In the genomic region with DNA sequence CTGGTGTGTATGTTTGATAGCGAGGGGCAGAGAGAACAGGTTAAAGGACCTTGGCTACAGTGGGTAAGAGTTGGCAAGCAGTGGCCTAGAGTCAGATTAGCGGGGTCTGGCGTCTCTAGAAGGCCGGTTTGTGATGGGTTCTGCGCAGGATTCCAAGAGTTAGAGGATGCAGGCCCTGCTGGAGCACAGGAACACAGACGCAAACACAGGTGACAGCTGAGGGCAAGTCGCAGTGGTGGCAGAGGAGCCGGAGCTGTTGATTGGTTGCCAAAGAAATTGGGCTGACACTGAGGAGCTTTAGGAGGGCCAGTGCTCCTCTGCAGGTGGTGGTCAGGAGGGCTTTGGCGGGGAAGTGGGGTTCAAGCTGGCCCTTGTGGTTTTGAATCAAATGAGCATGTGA, we compare ENCODE assay signal across 18 cellular contexts. TPM values are rescaled to one million over a fixed set of nuclear protein-coding genes. Genes with fewer than 3 reads are reported as not detected.
DNase-seq lines count a peak whose midpoint lies in the region; ATAC-seq, FAIRE-seq and TF ChIP-seq lines count a peak whose summit lies in the region.
"Had no signal": no experiment of that assay in that cellular context is flagged by ENCODE, and none has a peak within 500 bp of the region (broad histone marks: within the 10 kb centered on the region; RNA-seq: fewer than 3 reads in every experiment).

No MANE protein-coding gene starts in this region.

- H2BK15ac ChIP-seq in H1 (ENCODE audit: low read length) = 0 out of 2 replicates have a peak overlapping the region, but pooled peaks have one; percentile 46

- H3K9me3 ChIP-seq in OCI-LY1 (ENCODE audit: low read length) (no peaks in the 10 kb centered on the region), H1 (ENCODE audit: insufficient read depth in 2 of 2, low read depth in 1 of 2, low read length in 1 of 2) (no peaks in the 10 kb centered on the region), skeletal muscle satellite cell (replicated peaks; ENCODE audit: low read length) (no peaks in the 10 kb centered on the region)
- H3K9me3 ChIP-seq: pancreas, spleen had no signal

- no peaks in the 10 kb centered on the region for H3F3A ChIP-seq in OCI-LY1 (ENCODE audit: insufficient read depth, low read length)

- POLR2A ChIA-PET in H1 (lab: Charles Lee; ENCODE audit: partially characterized antibody) = interaction anchor here (1.1 to 5.5 kb wide), 3 partner anchors 10 to 173 kb away, joined by 3 to 36 read pairs (median 7); a partner anchor contains a TSS

- H3K36me3 Mint-ChIP-seq in activated T-cell treated with anti-CD3 and anti-CD28 coated beads, Interleukin-2, amount 50 U/mL, for 4 hours (ENCODE audit: insufficient read depth) = peaks cover 4% of the 10 kb centered on the region

- H4K91ac ChIP-seq in H1 (replicated peaks; ENCODE audit: insufficient read length, low read length) = no peak overlapping the region

- no peak for DNase-seq in activated T-cell treated with anti-CD3 and anti-CD28 coated beads, Interleukin-2, amount 50 U/mL, for 4 hours
- no peak for DNase-seq in activated T-cell treated with anti-CD3 and anti-CD28 coated beads, Interleukin-2, amount 50 U/mL, for 48 hours
- DNase-seq in H1 (ENCODE audit: low read depth in 1 of 2, low spot score in 2 of 2) (no peak), middle frontal gyrus (ENCODE audit: extremely low spot score, low spot score) (no peak), NCI-H526 treated with DMSO at 0.1 percent for 48 hours (lab: John Stamatoyannopoulos, UW) (no peak), T-helper 1 cell (no peak)
- DNase-seq: activated CD4-positive, CD25-positive, alpha-beta regulatory T cell treated with anti-CD3 and anti-CD28 coated beads, Interleukin-2, amount 50 U/mL, for 72 hours; activated CD8-positive, alpha-beta memory T cell treated with anti-CD3 and anti-CD28 coated beads, Interleukin-2, amount 50 U/mL, for 48 hours; amygdala; hippocampal formation; pancreas; SHP77 treated with DMSO at 0.1 percent for 48 hours; spleen; stimulated activated naive CD4-positive, alpha-beta T cell treated with Interleukin-2 at 50 U/mL for 16 hours had no signal

- H3K56ac ChIP-seq in H1 (replicated peaks; ENCODE audit: insufficient read length, low read depth, low read length) = no peak overlapping the region

- peaks cover 12% of the 10 kb centered on the region; the same call in 1 of the 2 replicates for H3K23me2 ChIP-seq in H1 (ENCODE audit: low read depth, low read length)

- no peaks in the 10 kb centered on the region for H4K20me1 ChIP-seq in OCI-LY1 (ENCODE audit: insufficient read depth, low read length)
- H4K20me1 ChIP-seq in H1 (replicated peaks in 1 of 2; ENCODE audit: control insufficient read depth in 1 of 2, insufficient read depth in 2 of 2, low read length in 2 of 2) = peaks cover 6 to 34% of the 10 kb centered on the region in 2 experiments

- no peak for TF ChIP-seq EP300 in H1 (IDR thresholded peaks at IDR 0.05; ENCODE audit: borderline replicate concordance in 1 of 2, low read depth in 2 of 2, low read length in 2 of 2)

- H3K4me3 ChIP-seq in OCI-LY1 (ENCODE audit: low read depth, low read length, poor library complexity, severe bottlenecking) (no peak overlapping the region), H1 (ENCODE audit: extremely low read depth in 1 of 4, insufficient read depth in 2 of 4, low read depth in 3 of 4, low read length in 4 of 4) (no peak overlapping the region), skeletal muscle satellite cell (ENCODE audit: low read length) (no peak overlapping the region)
- H3K4me3 ChIP-seq: pancreas had no signal

- H3K4me2 ChIP-seq in OCI-LY1 (ENCODE audit: low read length) (peak overlapping the region; percentile 92; the same call in 1 of the 2 replicates), H1 (ENCODE audit: insufficient read depth in 1 of 2, low read depth in 2 of 2, low read length in 2 of 2) (no peak overlapping the region), skeletal muscle satellite cell (ENCODE audit: low read length) (peak overlapping the region; percentile 89)

- H2BK20ac ChIP-seq in H1 (ENCODE audit: low read length) = no peak overlapping the region

- no peak overlapping the region for H2BK12ac ChIP-seq in H1 (ENCODE audit: low read depth, low read length)

- no peak overlapping the region for H2BK120ac ChIP-seq in H1 (replicated peaks; ENCODE audit: low read depth, low read length)

- H3K4me1 Mint-ChIP-seq in activated T-cell treated with anti-CD3 and anti-CD28 coated beads, Interleukin-2, amount 50 U/mL, for 4 hours (ENCODE audit: low read depth) = peaks cover 59% of the 10 kb centered on the region

- H3K79me1 ChIP-seq in H1 (ENCODE audit: low read depth, low read length) = peaks cover 43% of the 10 kb centered on the region

- H3K9ac ChIP-seq in OCI-LY1 (ENCODE audit: low read length) (no peak overlapping the region; the same call in 1 of the 2 replicates), H1 (replicated peaks in 1 of 4; ENCODE audit: extremely low read depth in 1 of 4, low read depth in 3 of 4, low read length in 3 of 4) (no peak overlapping the region), skeletal muscle satellite cell (ENCODE audit: low read depth, low read length) (no peak overlapping the region)

- no peak overlapping the region for H3K23ac ChIP-seq in H1 (ENCODE audit: insufficient read length)

- no peaks in the 10 kb centered on the region for H3K9me2 ChIP-seq in OCI-LY1 (ENCODE audit: low read depth, low read length)

- H3K4ac ChIP-seq in H1 (replicated peaks; ENCODE audit: insufficient read length, low read depth, low read length) = no peak overlapping the region

- no peak for TF ChIP-seq CTCF in OCI-LY1 (IDR thresholded peaks at IDR 0.05; ENCODE audit: low read length)
- no peak for TF ChIP-seq CTCF in H1 (IDR thresholded peaks at IDR 0.05; ENCODE audit: control extremely low read depth in 1 of 3, insufficient read depth in 1 of 3, low read depth in 1 of 3, low read length in 3 of 3)

- H3K27me3 ChIP-seq in OCI-LY1 (ENCODE audit: insufficient read depth, low read length) = no peaks in the 10 kb centered on the region
- peaks cover 1 to 14% (median 7%) of the 10 kb centered on the region in 4 experiments; a peak in 6 of 7 replicates for H3K27me3 ChIP-seq in H1 (replicated peaks in 1 of 4; ENCODE audit: control insufficient read depth in 3 of 4, extremely low read depth in 1 of 4, insufficient read depth in 3 of 4, low read length in 3 of 4)
- H3K27me3 ChIP-seq in skeletal muscle satellite cell (ENCODE audit: control insufficient read depth, insufficient read depth, low read length) = no peaks in the 10 kb centered on the region
- H3K27me3 ChIP-seq: pancreas, spleen had no signal

- H4K5ac ChIP-seq in H1 (ENCODE audit: insufficient read length, low read depth, low read length) = no peak overlapping the region

- CTCF ChIA-PET in H1 (lab: Charles Lee; ENCODE audit: partially characterized antibody) = interaction anchor here (0.7 to 9.7 kb wide), 7 partner anchors 8 to 262 kb away, joined by 3 to 108 read pairs (median 4); a partner anchor contains a TSS

- no peak for ATAC-seq in activated T-cell treated with anti-CD3 and anti-CD28 coated beads, Interleukin-2, amount 50 U/mL, for 4 hours
- ATAC-seq: pancreas had no signal

- no peak overlapping the region for H2BK5ac ChIP-seq in H1 (ENCODE audit: low read depth, low read length)

- H3K4me1 ChIP-seq in OCI-LY1 (ENCODE audit: insufficient read depth, low read length, severe bottlenecking) = peaks cover 29% of the 10 kb centered on the region
- peaks cover 0 to 15% (median 5%) of the 10 kb centered on the region in 4 experiments; a peak in 5 of 7 replicates for H3K4me1 ChIP-seq in H1 (replicated peaks in 1 of 4; ENCODE audit: control insufficient read depth in 3 of 4, insufficient read depth in 4 of 4, low read length in 3 of 4)
- peaks cover 37% of the 10 kb centered on the region for H3K4me1 ChIP-seq in skeletal muscle satellite cell (ENCODE audit: control insufficient read depth, insufficient read depth, low read length)

- H3K36me3 ChIP-seq in OCI-LY1 (ENCODE audit: insufficient read depth, low read length) (no peaks in the 10 kb centered on the region), H1 (ENCODE audit: control insufficient read depth in 2 of 4, insufficient read depth in 4 of 4, low read length in 3 of 4) (no peaks in the 10 kb centered on the region), skeletal muscle satellite cell (ENCODE audit: insufficient read depth, low read length) (no peaks in the 10 kb centered on the region)
- H3K36me3 ChIP-seq: pancreas had no signal

- H3K9me3 Mint-ChIP-seq in activated T-cell treated with anti-CD3 and anti-CD28 coated beads, Interleukin-2, amount 50 U/mL, for 4 hours = no peaks in the 10 kb centered on the region

- no peak overlapping the region for H2AK5ac ChIP-seq in H1 (ENCODE audit: low read depth, low read length)

- FAIRE-seq in H1 (lab: Jason Lieb, UNC) = no peak
- FAIRE-seq: H54, pancreas, urothelium cell line had no signal

- H3K18ac ChIP-seq in H1 (ENCODE audit: extremely low read depth, low read length) = no peak overlapping the region

- H3K27me3 Mint-ChIP-seq in activated T-cell treated with anti-CD3 and anti-CD28 coated beads, Interleukin-2, amount 50 U/mL, for 4 hours (ENCODE audit: low read depth) = no peaks in the 10 kb centered on the region

- 81% methylated on average over 9 of the region's 9 CpGs; no CpG with 5 or more reads in 1 of the 2 experiments for WGBS in H1 (ENCODE audit: extremely low coverage in 1 of 2, insufficient coverage in 1 of 2, insufficient read length in 1 of 2, insufficient replicate concordance in 2 of 2, low coverage in 1 of 2, low lambda C conversion rate in 2 of 2, missing lambda C conversion rate in 1 of 2), 2 experiments

- peaks cover 26% of the 10 kb centered on the region for H3K79me2 ChIP-seq in OCI-LY1 (ENCODE audit: insufficient read depth, low read length)
- peaks cover 3 to 49% of the 10 kb centered on the region in 2 experiments; a peak in 3 of 4 replicates for H3K79me2 ChIP-seq in H1 (ENCODE audit: control insufficient read depth in 1 of 2, insufficient read depth in 2 of 2, low read length in 2 of 2)

- H3K27ac ChIP-seq in OCI-LY1 (ENCODE audit: low read depth, low read length, poor library complexity, severe bottlenecking) (peak overlapping the region; percentile 66), H1 (ENCODE audit: low read depth, low read length) (no peak overlapping the region)
- H3K27ac ChIP-seq: pancreas had no signal

- H2AFZ ChIP-seq in OCI-LY1 (ENCODE audit: low read length) (no peak overlapping the region), H1 (ENCODE audit: low read length) (no peak overlapping the region)

- no peak overlapping the region for H3K14ac ChIP-seq in H1 (ENCODE audit: insufficient read length)

- no peak overlapping the region; the same call in 1 of the 2 replicates for H4K8ac ChIP-seq in H1 (ENCODE audit: extremely low read depth, insufficient read depth, low read length)

- no peak for TF ChIP-seq RAD21 in H1 (IDR thresholded peaks at IDR 0.05 in 1 of 2, conservative IDR thresholded peaks at IDR 0.05 in 1 of 2; ENCODE audit: low read depth in 2 of 2, low read length in 2 of 2)

- no peak for TF ChIP-seq POLR2A in H1 (IDR thresholded peaks at IDR 0.05; ENCODE audit: control extremely low read depth in 1 of 2, low read depth in 2 of 2, low read length in 2 of 2)

- H3K4me3 Mint-ChIP-seq in activated T-cell treated with anti-CD3 and anti-CD28 coated beads, Interleukin-2, amount 50 U/mL, for 4 hours = peak overlapping the region; percentile 61

RNA-seq across cellular contexts. Expression of a gene that starts 3.8 kb away (rescaled TPM):
- total RNA-seq in activated T-cell treated with anti-CD3 and anti-CD28 coated beads, Interleukin-2, amount 50 U/mL, for 4 hours = 10 to 100 TPM; 16.9 to 21.3 (median 17.0) TPM
- total RNA-seq in H1 (2021; fragmentation: NEBNext Ultra II Directional; extraction: Animal tissue kit (Norgen Biotek cat#: 25700)) = 12.1 and 12.3 TPM in 2 replicates
- polyA plus RNA-seq in H1 (2011; rRNA removed) = 5.7 and 6.5 TPM in 2 replicates
- 5.1 TPM for polyA plus RNA-seq in H1 (2011; cell fraction: cytosol; rRNA removed)
- polyA plus RNA-seq in H1 (2011; cell fraction: nucleus; rRNA removed) = 8.2 TPM
- 7.6 to 10.1 TPM (median 8.7 TPM) in 4 replicates for polyA plus RNA-seq in H1 (2012, experiment 1 of 2)
- 5.6 TPM for polyA plus RNA-seq in H1 (2012, experiment 2 of 2)
- polyA plus RNA-seq in H1 (2013, experiment 1 of 2) = 6.1 TPM
- polyA plus RNA-seq in H1 (2013, experiment 2 of 2) = 6.0 TPM
- polyA minus RNA-seq in H1 (2011; rRNA and poly(A)+ RNA removed) = 3.7 and 5.2 TPM in 2 replicates
- polyA minus RNA-seq in H1 (2011; cell fraction: cytosol; rRNA and poly(A)+ RNA removed) = 4.4 TPM
- polyA minus RNA-seq in H1 (2011; cell fraction: nucleus; rRNA and poly(A)+ RNA removed) = 5.3 TPM
- 9.9 and 10.5 TPM in 2 replicates for total RNA-seq in skeletal muscle satellite cell (2012; rRNA removed)

RNA-seq across cellular contexts. Expression of a gene that starts 20.9 kb away (rescaled TPM):
- 100 to 1,000 TPM; 129 to 146 (median 136) TPM for total RNA-seq in activated T-cell treated with anti-CD3 and anti-CD28 coated beads, Interleukin-2, amount 50 U/mL, for 4 hours
- 39.9 and 43.0 TPM in 2 replicates for total RNA-seq in H1 (2021; fragmentation: NEBNext Ultra II Directional; extraction: Animal tissue kit (Norgen Biotek cat#: 25700))
- polyA plus RNA-seq in H1 (2011; rRNA removed) = 10.5 and 13.5 TPM in 2 replicates
- 20.7 TPM for polyA plus RNA-seq in H1 (2011; cell fraction: cytosol; rRNA removed)
- 6.1 TPM for polyA plus RNA-seq in H1 (2011; cell fraction: nucleus; rRNA removed)
- 34.0 to 43.0 TPM (median 35.5 TPM) in 4 replicates for polyA plus RNA-seq in H1 (2012, experiment 1 of 2)
- 12.5 TPM for polyA plus RNA-seq in H1 (2012, experiment 2 of 2)
- polyA plus RNA-seq in H1 (2013, experiment 1 of 2) = 18.9 TPM
- 19.9 TPM for polyA plus RNA-seq in H1 (2013, experiment 2 of 2)
- polyA minus RNA-seq in H1 (2011; rRNA and poly(A)+ RNA removed) = 12.4 TPM in 2 replicates
- polyA minus RNA-seq in H1 (2011; cell fraction: cytosol; rRNA and poly(A)+ RNA removed) = 7.8 TPM
- polyA minus RNA-seq in H1 (2011; cell fraction: nucleus; rRNA and poly(A)+ RNA removed) = 11.3 TPM
- total RNA-seq in skeletal muscle satellite cell (2012; rRNA removed) = 40.8 and 44.3 TPM in 2 replicates

Comparison
In these comparisons a context has a peak if more than half of its experiments do, and no peak if none do; other contexts are left out.
1. H3K4me2 ChIP-seq: peak in OCI-LY1 (single experiment) and skeletal muscle satellite cell (single experiment); none in H1 (0 of 2).